ENCODE assay signal across 2 cellular contexts in genomic region chr11:110491577-110492352, GRCh38.
TF ChIP-seq lines count a peak whose summit lies in the region.

No MANE protein-coding gene starts in this region.

TF ChIP-seq in SK-N-SH treated with all-trans-retinoic acid at 6 μM for 48 hours, 23 proteins besides CTCF, POLR2A, EP300 and RAD21:
- no peak for TF ChIP-seq TOX (CRISPR knock-in tag; IDR thresholded peaks at IDR 0.05; ENCODE audit: borderline replicate concordance)
- TF ChIP-seq CSRNP3 (CRISPR knock-in tag; IDR thresholded peaks at IDR 0.05): no peak
- no peak for TF ChIP-seq TSHZ2 (CRISPR knock-in tag; IDR thresholded peaks at IDR 0.05)
- TF ChIP-seq ZC3H10 (CRISPR knock-in tag; IDR thresholded peaks at IDR 0.05): no peak
- no peak for TF ChIP-seq OSR1 (CRISPR knock-in tag; IDR thresholded peaks at IDR 0.05)
- TF ChIP-seq GLIS3 (CRISPR knock-in tag; IDR thresholded peaks at IDR 0.05): no peak
- TF ChIP-seq ZNF70 (CRISPR knock-in tag; IDR thresholded peaks at IDR 0.05): no peak
- no peak for TF ChIP-seq ZFP3 (CRISPR knock-in tag; IDR thresholded peaks at IDR 0.05)
- no peak for TF ChIP-seq POU6F1 (CRISPR knock-in tag; IDR thresholded peaks at IDR 0.05; ENCODE audit: borderline replicate concordance, low read depth)
- TF ChIP-seq ESRRG (CRISPR knock-in tag; IDR thresholded peaks at IDR 0.05): no peak
- no peak for TF ChIP-seq ISL1 (CRISPR knock-in tag; IDR thresholded peaks at IDR 0.05)
- TF ChIP-seq BACH2 (CRISPR knock-in tag; IDR thresholded peaks at IDR 0.05; ENCODE audit: borderline replicate concordance): no peak
- TF ChIP-seq ZNF8 (CRISPR knock-in tag; IDR thresholded peaks at IDR 0.05): no peak
- TF ChIP-seq ZFP30 (CRISPR knock-in tag; IDR thresholded peaks at IDR 0.05): no peak
- no peak for TF ChIP-seq ZNF565 (CRISPR knock-in tag; conservative IDR thresholded peaks at IDR 0.05; ENCODE audit: low read depth)
- TF ChIP-seq RARB (CRISPR knock-in tag; IDR thresholded peaks at IDR 0.05): no peak
TF ChIP-seq in SK-N-SH treated with all-trans-retinoic acid at 6 μM for 48 hours: peak in this region for 0.

TF ChIP-seq in SK-N-SH, 30 proteins besides CTCF, POLR2A, EP300 and RAD21:
- TF ChIP-seq IRF3 (IDR thresholded peaks at IDR 0.05; ENCODE audit: low read depth, low read length) (no peak), SMC3 (IDR thresholded peaks at IDR 0.05; ENCODE audit: low read depth, low read length) (no peak), NRF1 (IDR thresholded peaks at IDR 0.05; ENCODE audit: low read depth, low read length) (no peak), RCOR1 (IDR thresholded peaks at IDR 0.05; ENCODE audit: low read length) (no peak), SIN3A (IDR thresholded peaks at IDR 0.05; ENCODE audit: borderline replicate concordance, low read depth, low read length) (no peak), MEF2A (IDR thresholded peaks at IDR 0.05; ENCODE audit: borderline replicate concordance, low read depth) (no peak), EZH2phosphoT487 (IDR thresholded peaks at IDR 0.05; ENCODE audit: borderline replicate concordance, low read depth) (no peak)
